In the genomic region with DNA sequence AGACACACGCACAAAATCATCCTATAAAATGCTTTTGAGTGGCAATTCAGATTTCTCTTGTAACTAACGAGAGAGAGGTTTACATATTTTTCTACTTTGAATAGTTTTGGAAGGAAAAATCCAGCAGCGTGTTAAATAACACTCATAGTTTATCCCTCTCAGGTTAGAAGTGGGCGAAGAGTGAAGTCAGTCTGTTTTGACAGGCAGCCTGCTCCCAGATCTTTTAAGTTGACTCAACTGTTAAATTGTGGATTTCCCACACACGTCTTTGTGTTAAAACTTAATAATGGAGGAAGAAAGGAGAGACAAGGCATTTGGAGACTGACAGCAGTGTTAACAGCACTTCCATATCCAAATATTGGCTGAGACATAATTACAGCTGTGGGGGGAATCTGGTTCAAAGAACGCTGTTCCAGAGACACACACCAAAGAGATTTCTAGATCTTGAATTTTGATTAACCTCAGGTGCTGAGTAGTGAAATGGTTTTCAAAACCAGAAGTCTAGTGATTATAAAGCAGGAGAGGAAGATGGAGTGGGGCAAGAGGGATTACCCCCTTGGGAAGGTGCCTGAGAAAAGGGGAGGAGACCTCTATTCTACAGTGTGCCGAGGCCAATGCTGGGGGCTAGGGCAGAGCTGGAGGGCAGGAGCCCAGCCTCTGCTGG, we compare ENCODE assay signal across 7 cellular contexts. TPM values are rescaled to one million over a fixed set of nuclear protein-coding genes. Genes with fewer than 3 reads are reported as not detected.
DNase-seq lines count a peak whose midpoint lies in the region; ATAC-seq and TF ChIP-seq lines count a peak whose summit lies in the region.

No MANE protein-coding gene starts in this region.

- CTCF ChIA-PET in activated CD8-positive, alpha-beta T cell treated with anti-CD3 and anti-CD28 coated beads for 36 hours (lab: Charles Lee), result interaction anchor here (1.2 to 4.3 kb wide), 9 partner anchors 9 to 224 kb away, joined by 3 to 25 read pairs (median 4); no protein-coding TSS in a partner anchor

- TF ChIP-seq CTCF in activated CD8-positive, alpha-beta T cell treated with anti-CD3 and anti-CD28 coated beads for 36 hours (IDR thresholded peaks at IDR 0.05), result no peak

- H3K9ac ChIP-seq in HUES6 (ENCODE audit: low read length) (no peak overlapping the region), iPS-18a (ENCODE audit: low read length) (no peak overlapping the region)

- ATAC-seq in activated CD8-positive, alpha-beta T cell treated with anti-CD3 and anti-CD28 coated beads for 36 hours, result no peak
- ATAC-seq in stimulated activated memory B cell treated with anti-CD40 and anti-IgM and Interleukin-4, amounts not matched to agents 10 μg/mL and 1 μg/mL and 100 μg/mL, for 72 hours, result no peak
- ATAC-seq in HG02970 (IDR thresholded peaks at IDR 0.05; ENCODE audit: low FRiP score, unreplicated experiment), result no peak

- peak overlapping the region; percentile 96 for H3K4me3 ChIP-seq in HUES6 (ENCODE audit: low read depth, low read length)
- H3K4me3 ChIP-seq in iPS-18a (ENCODE audit: low read length), result peak overlapping the region; percentile 51

- peak overlapping the region; percentile 99 for H3K27ac Mint-ChIP-seq in activated CD8-positive, alpha-beta T cell treated with anti-CD3 and anti-CD28 coated beads for 36 hours
- peak overlapping the region; percentile 78 for H3K27ac Mint-ChIP-seq in stimulated activated memory B cell treated with anti-CD40 and anti-IgM and Interleukin-4, amounts not matched to agents 10 μg/mL and 1 μg/mL and 100 μg/mL, for 72 hours

- peaks cover 62% of the 10 kb centered on the region for H3K4me1 Mint-ChIP-seq in activated CD8-positive, alpha-beta T cell treated with anti-CD3 and anti-CD28 coated beads for 36 hours (ENCODE audit: low read depth)
- H3K4me1 Mint-ChIP-seq in stimulated activated memory B cell treated with anti-CD40 and anti-IgM and Interleukin-4, amounts not matched to agents 10 μg/mL and 1 μg/mL and 100 μg/mL, for 72 hours, result peaks cover 87% of the 10 kb centered on the region

- H3K27ac ChIP-seq in HUES6 (ENCODE audit: low read depth, low read length), result no peak overlapping the region
- H3K27ac ChIP-seq in iPS-18a (ENCODE audit: low read length), result no peak overlapping the region

- H3K36me3 ChIP-seq in HUES6 (ENCODE audit: control insufficient read depth, insufficient read depth, low read length) (no peaks in the 10 kb centered on the region), iPS-18a (ENCODE audit: control insufficient read depth, low read depth, low read length) (no peaks in the 10 kb centered on the region)

- H3K27me3 Mint-ChIP-seq in activated CD8-positive, alpha-beta T cell treated with anti-CD3 and anti-CD28 coated beads for 36 hours, result no peaks in the 10 kb centered on the region
- no peaks in the 10 kb centered on the region for H3K27me3 Mint-ChIP-seq in stimulated activated memory B cell treated with anti-CD40 and anti-IgM and Interleukin-4, amounts not matched to agents 10 μg/mL and 1 μg/mL and 100 μg/mL, for 72 hours

- POLR2A ChIA-PET in activated CD8-positive, alpha-beta T cell treated with anti-CD3 and anti-CD28 coated beads for 36 hours (lab: Charles Lee), result interaction anchor here (0.8 to 2.3 kb wide), 3 partner anchors 17 to 160 kb away, joined by 3 to 8 read pairs (median 4); no protein-coding TSS in a partner anchor

- H3K4me3 Mint-ChIP-seq in activated CD8-positive, alpha-beta T cell treated with anti-CD3 and anti-CD28 coated beads for 36 hours, result peak overlapping the region; percentile 99
- H3K4me3 Mint-ChIP-seq in stimulated activated memory B cell treated with anti-CD40 and anti-IgM and Interleukin-4, amounts not matched to agents 10 μg/mL and 1 μg/mL and 100 μg/mL, for 72 hours, result no peak overlapping the region

- no peaks in the 10 kb centered on the region for H3K9me3 Mint-ChIP-seq in activated CD8-positive, alpha-beta T cell treated with anti-CD3 and anti-CD28 coated beads for 36 hours
- H3K9me3 Mint-ChIP-seq in stimulated activated memory B cell treated with anti-CD40 and anti-IgM and Interleukin-4, amounts not matched to agents 10 μg/mL and 1 μg/mL and 100 μg/mL, for 72 hours, result no peaks in the 10 kb centered on the region

- intact Hi-C loops in activated CD8-positive, alpha-beta T cell treated with anti-CD3 and anti-CD28 coated beads for 36 hours (cut with micrococcal nuclease), result no loop called here

- DNase-seq in activated CD8-positive, alpha-beta T cell treated with anti-CD3 and anti-CD28 coated beads for 36 hours, result no peak
- DNase-seq in GM03348 (ENCODE audit: low spot score), result no peak
- no peak for DNase-seq in inferior parietal cortex (ENCODE audit: extremely low spot score)

- H3K4me1 ChIP-seq in HUES6 (ENCODE audit: control insufficient read depth, insufficient read depth, low read length) (peaks cover 65% of the 10 kb centered on the region), iPS-18a (ENCODE audit: control insufficient read depth, low read depth, low read length) (peaks cover 40% of the 10 kb centered on the region)

- peaks cover 3% of the 10 kb centered on the region for H3K36me3 Mint-ChIP-seq in activated CD8-positive, alpha-beta T cell treated with anti-CD3 and anti-CD28 coated beads for 36 hours (ENCODE audit: low read depth)
- H3K36me3 Mint-ChIP-seq in stimulated activated memory B cell treated with anti-CD40 and anti-IgM and Interleukin-4, amounts not matched to agents 10 μg/mL and 1 μg/mL and 100 μg/mL, for 72 hours, result peaks cover 5% of the 10 kb centered on the region

- H3K9me3 ChIP-seq in HUES6 (ENCODE audit: control insufficient read depth, insufficient read depth, low read depth, low read length) (no peaks in the 10 kb centered on the region), iPS-18a (ENCODE audit: control insufficient read depth, low read depth, low read length) (no peaks in the 10 kb centered on the region)

- H3K27me3 ChIP-seq in HUES6 (ENCODE audit: control insufficient read depth, insufficient read depth, low read length) (peaks cover 25% of the 10 kb centered on the region), iPS-18a (ENCODE audit: control insufficient read depth, insufficient read depth, low read length) (peaks cover 41% of the 10 kb centered on the region)

RNA-seq across cellular contexts. Expression of a gene that starts 2.7 kb away (rescaled TPM):
- 10 to 100 TPM; 50.4 to 51.4 TPM for total RNA-seq in activated CD8-positive, alpha-beta T cell treated with anti-CD3 and anti-CD28 coated beads for 36 hours

RNA-seq across cellular contexts. Expression of a gene that starts 52.0 kb away (rescaled TPM):
- total RNA-seq in activated CD8-positive, alpha-beta T cell treated with anti-CD3 and anti-CD28 coated beads for 36 hours, result 1 to 10 TPM; 4.7 to 4.9 TPM
